In genomic region chr2:66059332-66059731, GRCh38 we compare ENCODE assay signal across 7 cellular contexts.
"Had no signal": no experiment of that assay in that cellular context is flagged by ENCODE, and none has a peak within 500 bp of the region (broad histone marks: within the 10 kb centered on the region; RNA-seq: fewer than 3 reads in every experiment).

No MANE protein-coding gene starts in this region.

- H3K27ac ChIP-seq: HL-60 had no signal

- DNase-seq: H7, HFFc6, IMR-90 had no signal

- ATAC-seq: HCT116 had no signal

- H3K9me3 ChIP-seq: HAP-1 had no signal

- H3K4me2 ChIP-seq: GM23338 had no signal

- H3K4me1 ChIP-seq: HAP-1 had no signal

- H3K36me3 ChIP-seq: HAP-1 had no signal

- H3K4me3 ChIP-seq: GM23338, HAP-1 had no signal
